9 cellular contexts compared by ENCODE assay signal in genomic region chr1:154546264-154547043, GRCh38. TPM values are rescaled to one million over a fixed set of nuclear protein-coding genes. Genes with fewer than 3 reads are reported as not detected.
A peak's percentile ranks its signal among the peaks of the same experiment; 100 is the strongest.
DNase-seq lines count a peak whose midpoint lies in the region; ATAC-seq and TF ChIP-seq lines count a peak whose summit lies in the region.
"Had no signal": no experiment of that assay in that cellular context is flagged by ENCODE, and none has a peak within 500 bp of the region (broad histone marks: within the 10 kb centered on the region; RNA-seq: fewer than 3 reads in every experiment).

No MANE protein-coding gene starts in this region.

- peak; percentile 92 for ATAC-seq in Panc1
- peak; percentile 77 to 87 for ATAC-seq in activated T-cell treated with anti-CD3 and anti-CD28 coated beads, Interleukin-2, amount 50 U/mL, for 4 hours
- ATAC-seq in omental fat pad (ENCODE audit: low FRiP score) = peak; percentile 62
- ATAC-seq in HG02840 (IDR thresholded peaks at IDR 0.05; ENCODE audit: low FRiP score, unreplicated experiment) = no peak
- ATAC-seq in HG03439 (IDR thresholded peaks at IDR 0.05; ENCODE audit: unreplicated experiment) = no peak

- POLR2A ChIA-PET in Panc1 (lab: Charles Lee) = no interaction called here

- in situ Hi-C loops in Panc1 (cut with HindIII; ENCODE audit: low pct_unique_long_range_greater_than_20kb, low sequenced_read_pairs) = no loop called here

- no peak overlapping the region for H3K4me3 Mint-ChIP-seq in activated T-cell treated with anti-CD3 and anti-CD28 coated beads, Interleukin-2, amount 50 U/mL, for 4 hours

- H3K4me1 ChIP-seq in Panc1 (ENCODE audit: control insufficient read depth, insufficient read depth, low read length) = peaks cover 17% of the 10 kb centered on the region

- no peaks in the 10 kb centered on the region for H3K27me3 ChIP-seq in Panc1 (ENCODE audit: control insufficient read depth, insufficient read depth, low read length)

- H3K27ac ChIP-seq in Panc1 (ENCODE audit: low read length) = no peak overlapping the region

- H3K4me1 Mint-ChIP-seq in activated T-cell treated with anti-CD3 and anti-CD28 coated beads, Interleukin-2, amount 50 U/mL, for 4 hours (ENCODE audit: low read depth) = peaks cover 10% of the 10 kb centered on the region

- intact Hi-C loops in Panc1 (cut with micrococcal nuclease; ENCODE audit: unreplicated experiment) = loop anchor here (5.0 kb wide), 1 partner anchor 64 kb away; no protein-coding TSS in a partner anchor

- H3K36me3 ChIP-seq in Panc1 (ENCODE audit: control insufficient read depth, insufficient read depth, low read length) = peaks cover 7% of the 10 kb centered on the region

- DNase-seq in DMS153 (lab: John Stamatoyannopoulos, UW) (peak; percentile 70), KG1 (lab: John Stamatoyannopoulos, UW) (peak; percentile 28), Panc1 (ENCODE audit: low read depth, low spot score) (no peak), fibroblast of the conjunctiva (ENCODE audit: low read depth) (peak; percentile 41), omental fat pad (ENCODE audit: low spot score) (no peak)
- DNase-seq in activated T-cell treated with anti-CD3 and anti-CD28 coated beads, Interleukin-2, amount 50 U/mL, for 4 hours = peak; percentile 34

- H3K9me3 Mint-ChIP-seq in activated T-cell treated with anti-CD3 and anti-CD28 coated beads, Interleukin-2, amount 50 U/mL, for 4 hours = no peaks in the 10 kb centered on the region

- H3K9me3 ChIP-seq in Panc1 (ENCODE audit: control insufficient read depth, insufficient read depth, low read depth, low read length) = no peaks in the 10 kb centered on the region

- CTCF ChIA-PET in Panc1 (lab: Charles Lee) = interaction anchor here (0.6 to 2.1 kb wide), 17 partner anchors 8 to 345 kb away, joined by 3 to 42 read pairs (median 4); partner anchors contain the start of gene ATP8B2

- no TSS peak for BruUV-seq in Panc1 (replicated peaks; lab: Mats Ljungman, UMichigan)

- H3K4me3 ChIP-seq in Panc1 (ENCODE audit: low read depth in 2 of 2, low read length in 2 of 2) = no peak overlapping the region

- peak; percentile 92 for TF ChIP-seq CTCF in Panc1 (IDR thresholded peaks at IDR 0.05)
- peak in 1 of 3 donors; percentile 16 for TF ChIP-seq CTCF in omental fat pad (IDR thresholded peaks at IDR 0.05)

- peaks cover 21% of the 10 kb centered on the region for H3K36me3 Mint-ChIP-seq in activated T-cell treated with anti-CD3 and anti-CD28 coated beads, Interleukin-2, amount 50 U/mL, for 4 hours (ENCODE audit: insufficient read depth)

- peaks cover 2% of the 10 kb centered on the region for H3K27me3 Mint-ChIP-seq in activated T-cell treated with anti-CD3 and anti-CD28 coated beads, Interleukin-2, amount 50 U/mL, for 4 hours (ENCODE audit: low read depth)

RNA-seq across cellular contexts. Expression of gene UBE2Q1, which starts 12.0 kb away (rescaled TPM):
- 96.0 TPM for total RNA-seq in Panc1 (2021; ENCODE audit: unreplicated experiment)
- 153 TPM for polyA plus RNA-seq in Panc1 (2012; ENCODE audit: insufficient read length)
- 100 to 1,000 TPM in 2 of 3 donors, 10 to 100 TPM in 1; 99.0 to 106 (median 103) TPM for total RNA-seq in activated T-cell treated with anti-CD3 and anti-CD28 coated beads, Interleukin-2, amount 50 U/mL, for 4 hours
- 10 to 100 TPM; 25.6 to 37.1 (median 31.9) TPM for total RNA-seq in omental fat pad

RNA-seq across cellular contexts. Expression of gene CHRNB2, which starts 21.1 kb away (rescaled TPM):
- total RNA-seq in Panc1 (2021; ENCODE audit: unreplicated experiment) (0.21 TPM), omental fat pad (under 1 TPM in 3 of 4 donors, not detected in 1; 0.09 to 0.50 (median 0.12) TPM)
- 0.56 TPM for polyA plus RNA-seq in Panc1 (2012; ENCODE audit: insufficient read length)
- under 1 TPM in 1 of 3 donors, not detected in 2; 0.14 TPM for total RNA-seq in activated T-cell treated with anti-CD3 and anti-CD28 coated beads, Interleukin-2, amount 50 U/mL, for 4 hours
- total RNA-seq: T-helper 2 cell treated with Interferon-gamma antibody and Interleukin-4, amounts not matched to agents 100 ng/mL and 5 ng/mL, for 36 hours had no signal

RNA-seq across cellular contexts. Expression of gene SHE, which starts 44.2 kb away (rescaled TPM):
- 0.03 TPM for total RNA-seq in Panc1 (2021; ENCODE audit: unreplicated experiment)
- polyA plus RNA-seq in Panc1 (2012; ENCODE audit: insufficient read length) = 0.04 TPM
- under 1 TPM; 0.03 to 0.14 (median 0.05) TPM for total RNA-seq in activated T-cell treated with anti-CD3 and anti-CD28 coated beads, Interleukin-2, amount 50 U/mL, for 4 hours
- total RNA-seq in omental fat pad = 10 to 100 TPM; 15.6 to 77.9 (median 25.4) TPM
- total RNA-seq: T-helper 2 cell treated with Interferon-gamma antibody and Interleukin-4, amounts not matched to agents 100 ng/mL and 5 ng/mL, for 36 hours had no signal

RNA-seq across cellular contexts. Expression of gene TDRD10, which starts 44.4 kb away (rescaled TPM):
- total RNA-seq in Panc1 (2021; ENCODE audit: unreplicated experiment) = not detected
- polyA plus RNA-seq in Panc1 (2012; ENCODE audit: insufficient read length) = not detected
- total RNA-seq in activated T-cell treated with anti-CD3 and anti-CD28 coated beads, Interleukin-2, amount 50 U/mL, for 4 hours = not detected
- 10 to 100 TPM in 1 of 4 donors, 1 to 10 TPM in 3; 6.4 to 15.3 (median 7.7) TPM for total RNA-seq in omental fat pad
- total RNA-seq: T-helper 2 cell treated with Interferon-gamma antibody and Interleukin-4, amounts not matched to agents 100 ng/mL and 5 ng/mL, for 36 hours had no signal

Comparison
In these comparisons a context has a peak if more than half of its experiments do, and no peak if none do; other contexts are left out.
1. DNase-seq: peak in DMS153 (single experiment), KG1 (single experiment), activated T-cell treated with anti-CD3 and anti-CD28 coated beads, Interleukin-2, amount 50 U/mL, for 4 hours (single experiment) and fibroblast of the conjunctiva (single experiment); none in Panc1 (single experiment) and omental fat pad (single experiment).
2. ATAC-seq: peak in Panc1 (single experiment), activated T-cell treated with anti-CD3 and anti-CD28 coated beads, Interleukin-2, amount 50 U/mL, for 4 hours (2 of 2) and omental fat pad (single experiment); none in HG02840 (single experiment) and HG03439 (single experiment).
3. RNA of gene SHE, which starts 44.2 kb away (total RNA-seq): 15.6 to 77.9 TPM in omental fat pad; 0.03 to 0.14 TPM in activated T-cell treated with anti-CD3 and anti-CD28 coated beads, Interleukin-2, amount 50 U/mL, for 4 hours and 0.03 TPM in Panc1 (single experiment); every median in the first group is over 10 times any median in the second.